ENCODE assay signal across 18 cellular contexts in the genomic region with DNA sequence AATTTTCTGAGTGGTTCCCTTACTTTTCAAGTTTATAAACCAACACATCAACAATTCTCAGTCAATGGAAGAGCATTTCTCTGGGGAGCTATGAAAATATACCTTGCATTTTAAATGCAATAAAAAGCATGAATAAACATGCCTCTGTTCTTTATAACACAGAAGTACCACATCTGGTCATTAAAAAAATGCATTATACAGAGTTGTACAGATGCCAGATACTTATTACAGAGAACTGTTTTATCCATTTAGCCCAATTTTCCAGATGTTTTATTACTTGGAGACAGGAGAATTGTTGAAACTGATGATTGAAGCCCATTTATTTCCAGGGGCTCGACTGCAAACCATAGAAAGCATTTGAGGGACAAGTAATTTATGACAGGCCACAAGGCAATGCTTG. TPM values are rescaled to one million over a fixed set of nuclear protein-coding genes. Genes with fewer than 3 reads are reported as not detected.
DNase-seq lines count a peak whose midpoint lies in the region; ATAC-seq and TF ChIP-seq lines count a peak whose summit lies in the region.
"Had no signal": no experiment of that assay in that cellular context is flagged by ENCODE, and none has a peak within 500 bp of the region (broad histone marks: within the 10 kb centered on the region; RNA-seq: fewer than 3 reads in every experiment).

No MANE protein-coding gene starts in this region.

- H3K27me3 ChIP-seq in neural cell (ENCODE audit: insufficient read depth, low read depth, low read length): no peaks in the 10 kb centered on the region
- H3K27me3 ChIP-seq: BLaER1 had no signal

- no peaks in the 10 kb centered on the region for H3K36me3 ChIP-seq in neural cell (ENCODE audit: insufficient read depth, low read length)
- H3K36me3 ChIP-seq: BLaER1 had no signal

- no peaks in the 10 kb centered on the region for H3K79me2 ChIP-seq in neural cell (replicated peaks; ENCODE audit: insufficient read depth, low read length)

- H3K4me3 ChIP-seq in neural cell (ENCODE audit: low read length): no peak overlapping the region
- H3K4me3 ChIP-seq: BLaER1, GM23338 had no signal

- no peaks in the 10 kb centered on the region for H4K20me1 ChIP-seq in neural cell (ENCODE audit: insufficient read depth)
- H4K20me1 ChIP-seq: BLaER1 had no signal

- no peak overlapping the region for H3K9ac ChIP-seq in neural cell (ENCODE audit: low read length)
- H3K9ac ChIP-seq: BLaER1 had no signal

- no peak for TF ChIP-seq RAD21 in neural cell (conservative IDR thresholded peaks at IDR 0.05)

- no peak for ATAC-seq in SK-N-SH treated with all-trans-retinoic acid at 6 μM for 48 hours
- no peak for ATAC-seq in HG03460 (IDR thresholded peaks at IDR 0.05; ENCODE audit: unreplicated experiment)
- ATAC-seq in HG03280 (IDR thresholded peaks at IDR 0.05; ENCODE audit: unreplicated experiment): no peak
- ATAC-seq: GM23338 had no signal

- peak overlapping the region; percentile 22 for H3K27ac ChIP-seq in neural cell (ENCODE audit: low read length)
- H3K27ac ChIP-seq: BLaER1, HL-60 had no signal

- H3K4me3 Mint-ChIP-seq in endothelial cell (ENCODE audit: unreplicated experiment): no peak overlapping the region
- H3K4me3 Mint-ChIP-seq: CD14-positive monocyte; CD4-positive, alpha-beta memory T cell; GM23338; HFFc6 had no signal

- TF ChIP-seq CTCF in neural cell (IDR thresholded peaks at IDR 0.05; ENCODE audit: poor library complexity, severe bottlenecking): no peak
- TF ChIP-seq CTCF in endothelial cell (IDR thresholded peaks at IDR 0.05; ENCODE audit: unreplicated experiment): no peak

- DNase-seq in NCI-H1436 (lab: John Stamatoyannopoulos, UW): peak; percentile 82
- DNase-seq in NCI-H1436 treated with DMSO at 0.1 percent for 48 hours (lab: John Stamatoyannopoulos, UW): no peak
- DNase-seq in NCI-H1417 treated with DMSO at 0.1 percent for 48 hours (lab: John Stamatoyannopoulos, UW): peak; percentile 43
- DNase-seq in endothelial cell (ENCODE audit: low spot score): no peak
- DNase-seq: 8988T; Calu3; CD4-positive, alpha-beta memory T cell; GF-D8; HCEC 1CT; HFFc6 had no signal

- H2AFZ ChIP-seq in neural cell (ENCODE audit: low read depth, low read length): no peak overlapping the region
- H2AFZ ChIP-seq: GM23338 had no signal

- H3F3A ChIP-seq in neural cell (ENCODE audit: insufficient read depth, low read length, poor library complexity, severe bottlenecking): no peaks in the 10 kb centered on the region

- no peaks in the 10 kb centered on the region for H3K4me1 Mint-ChIP-seq in endothelial cell (ENCODE audit: unreplicated experiment)
- H3K4me1 Mint-ChIP-seq: CD4-positive, alpha-beta memory T cell had no signal

- H3K4me2 ChIP-seq in neural cell (ENCODE audit: low read length): no peak overlapping the region
- H3K4me2 ChIP-seq: BLaER1, GM23338 had no signal

- no peaks in the 10 kb centered on the region for H3K9me2 ChIP-seq in neural cell (ENCODE audit: insufficient read depth, low read length)

- no peaks in the 10 kb centered on the region for H3K27me3 Mint-ChIP-seq in endothelial cell (ENCODE audit: unreplicated experiment)

- H3K9me3 Mint-ChIP-seq in endothelial cell (ENCODE audit: unreplicated experiment): no peaks in the 10 kb centered on the region
- H3K9me3 Mint-ChIP-seq: CD4-positive, alpha-beta memory T cell; HFFc6 had no signal

- TF ChIP-seq EP300 in neural cell (conservative IDR thresholded peaks at IDR 0.05; ENCODE audit: poor library complexity, severe bottlenecking): no peak

- no peaks in the 10 kb centered on the region for H3K36me3 Mint-ChIP-seq in endothelial cell (ENCODE audit: low read depth, unreplicated experiment)
- H3K36me3 Mint-ChIP-seq: CD14-positive monocyte; CD4-positive, alpha-beta memory T cell had no signal

- H3K9me3 ChIP-seq in neural cell (ENCODE audit: low read length): no peaks in the 10 kb centered on the region

- no peak overlapping the region for H3K27ac Mint-ChIP-seq in endothelial cell (ENCODE audit: unreplicated experiment)
- H3K27ac Mint-ChIP-seq: CD14-positive monocyte; CD4-positive, alpha-beta memory T cell; GM23338; HFFc6 had no signal

TF ChIP-seq in SK-N-SH treated with all-trans-retinoic acid at 6 μM for 48 hours, 23 proteins besides CTCF, POLR2A, EP300 and RAD21:
- TF ChIP-seq TCF4 (CRISPR knock-in tag; IDR thresholded peaks at IDR 0.05; ENCODE audit: borderline replicate concordance) (peak; percentile 56; the same call in 1 of the 2 replicates), ZFP3 (CRISPR knock-in tag; IDR thresholded peaks at IDR 0.05) (no peak)

TF ChIP-seq in neural cell, 6 proteins besides CTCF, POLR2A, EP300 and RAD21:
- TF ChIP-seq MXI1 (conservative IDR thresholded peaks at IDR 0.05; ENCODE audit: poor library complexity, severe bottlenecking): no peak
- no peak for TF ChIP-seq POLR2AphosphoS5 (IDR thresholded peaks at IDR 0.05)
- no peak for TF ChIP-seq EZH2 (IDR thresholded peaks at IDR 0.05; ENCODE audit: borderline replicate concordance, insufficient read depth, low read length, poor library complexity, severe bottlenecking)
- TF ChIP-seq TAF1 (IDR thresholded peaks at IDR 0.05; ENCODE audit: low read depth): no peak
- TF ChIP-seq, protein P1, sequence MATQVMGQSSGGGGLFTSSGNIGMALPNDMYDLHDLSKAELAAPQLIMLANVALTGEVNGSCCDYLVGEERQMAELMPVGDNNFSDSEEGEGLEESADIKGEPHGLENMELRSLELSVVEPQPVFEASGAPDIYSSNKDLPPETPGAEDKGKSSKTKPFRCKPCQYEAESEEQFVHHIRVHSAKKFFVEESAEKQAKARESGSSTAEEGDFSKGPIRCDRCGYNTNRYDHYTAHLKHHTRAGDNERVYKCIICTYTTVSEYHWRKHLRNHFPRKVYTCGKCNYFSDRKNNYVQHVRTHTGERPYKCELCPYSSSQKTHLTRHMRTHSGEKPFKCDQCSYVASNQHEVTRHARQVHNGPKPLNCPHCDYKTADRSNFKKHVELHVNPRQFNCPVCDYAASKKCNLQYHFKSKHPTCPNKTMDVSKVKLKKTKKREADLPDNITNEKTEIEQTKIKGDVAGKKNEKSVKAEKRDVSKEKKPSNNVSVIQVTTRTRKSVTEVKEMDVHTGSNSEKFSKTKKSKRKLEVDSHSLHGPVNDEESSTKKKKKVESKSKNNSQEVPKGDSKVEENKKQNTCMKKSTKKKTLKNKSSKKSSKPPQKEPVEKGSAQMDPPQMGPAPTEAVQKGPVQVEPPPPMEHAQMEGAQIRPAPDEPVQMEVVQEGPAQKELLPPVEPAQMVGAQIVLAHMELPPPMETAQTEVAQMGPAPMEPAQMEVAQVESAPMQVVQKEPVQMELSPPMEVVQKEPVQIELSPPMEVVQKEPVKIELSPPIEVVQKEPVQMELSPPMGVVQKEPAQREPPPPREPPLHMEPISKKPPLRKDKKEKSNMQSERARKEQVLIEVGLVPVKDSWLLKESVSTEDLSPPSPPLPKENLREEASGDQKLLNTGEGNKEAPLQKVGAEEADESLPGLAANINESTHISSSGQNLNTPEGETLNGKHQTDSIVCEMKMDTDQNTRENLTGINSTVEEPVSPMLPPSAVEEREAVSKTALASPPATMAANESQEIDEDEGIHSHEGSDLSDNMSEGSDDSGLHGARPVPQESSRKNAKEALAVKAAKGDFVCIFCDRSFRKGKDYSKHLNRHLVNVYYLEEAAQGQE (IDR thresholded peaks at IDR 0.05; ENCODE audit: borderline replicate concordance): no peak
- TF ChIP-seq SMC3 (conservative IDR thresholded peaks at IDR 0.05; ENCODE audit: poor library complexity): no peak

RNA-seq across cellular contexts. Expression of a gene that starts 19.2 kb away (rescaled TPM):
- polyA plus RNA-seq in neural cell: 23.1 and 25.2 TPM in 2 replicates
- 18.0 and 23.7 TPM in 2 replicates for polyA minus RNA-seq in neural cell
- total RNA-seq in endothelial cell (ENCODE audit: unreplicated experiment): 79.4 TPM

RNA-seq across cellular contexts. Expression of a gene that starts 25.3 kb away (rescaled TPM):
- 449 and 585 TPM in 2 replicates for polyA plus RNA-seq in neural cell
- polyA minus RNA-seq in neural cell: 1,480 and 1,745 TPM in 2 replicates
- total RNA-seq in endothelial cell (ENCODE audit: unreplicated experiment): 162 TPM

Comparison
In these comparisons a context has a peak if more than half of its experiments do, and no peak if none do; other contexts are left out.
1. DNase-seq: peak in NCI-H1436 (single experiment) and NCI-H1417 treated with DMSO at 0.1 percent for 48 hours (single experiment); none in NCI-H1436 treated with DMSO at 0.1 percent for 48 hours (single experiment) and endothelial cell (single experiment).